In the genomic region with DNA sequence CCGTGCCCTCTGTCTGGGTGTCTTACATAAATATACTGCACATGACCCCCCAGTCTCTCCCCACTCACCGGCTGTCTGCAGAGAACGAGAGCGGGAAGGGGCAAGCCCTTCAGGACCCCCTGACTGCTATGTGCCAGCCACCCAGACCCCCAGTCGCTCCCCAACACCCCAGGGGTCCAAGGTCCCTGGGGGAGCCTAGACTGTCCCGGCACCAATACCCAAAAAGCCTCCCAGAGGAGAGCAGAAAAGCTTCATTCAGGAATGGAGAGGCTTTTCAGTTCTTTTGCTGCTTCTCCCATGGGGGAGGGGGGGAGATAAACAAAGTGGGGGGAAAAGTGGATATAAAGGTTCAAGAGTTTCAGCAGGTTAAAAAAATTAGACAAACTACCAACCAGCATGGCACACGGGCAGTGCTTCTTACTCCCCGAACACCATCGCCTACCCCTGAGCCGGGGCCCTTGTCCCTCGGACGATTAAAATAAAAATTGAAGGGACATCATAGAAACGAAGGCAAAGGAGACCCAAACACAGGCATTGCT, we compare ENCODE assay signal across 8 cellular contexts. TPM values are rescaled to one million over a fixed set of nuclear protein-coding genes. Genes with fewer than 3 reads are reported as not detected.
DNase-seq lines count a peak whose midpoint lies in the region; ATAC-seq and TF ChIP-seq lines count a peak whose summit lies in the region.

No MANE protein-coding gene starts in this region.

- TF ChIP-seq POLR2A in transverse colon (IDR thresholded peaks at IDR 0.05) = no peak

- H3K27ac ChIP-seq in BLaER1 = peak overlapping the region; percentile 98
- H3K27ac ChIP-seq in angular gyrus (ENCODE audit: low read depth, low read length) = peak overlapping the region; percentile 96
- H3K27ac ChIP-seq in left lung = peak overlapping the region; percentile 90 to 97
- H3K27ac ChIP-seq in transverse colon = peak overlapping the region; percentile 96 to 99 (median 98)

- in situ Hi-C loops in transverse colon (cut with MboI; ENCODE audit: low pct_ligation_motif_present in 1 of 4, low pct_unique_long_range_greater_than_20kb in 1 of 4, low sequenced_read_pairs in 3 of 4) = loop anchor here in 1 of 4 donors (25.0 kb wide), 1 partner anchor 96 kb away; no protein-coding TSS in a partner anchor

- H3K4me2 ChIP-seq in BLaER1 = peak overlapping the region; percentile 87

- H3K4me3 Mint-ChIP-seq in HFFc6 = peak overlapping the region; percentile 97

- H3K27ac Mint-ChIP-seq in HFFc6 = peak overlapping the region; percentile 97

- WGBS in transverse colon (ENCODE audit: low coverage in 1 of 2), 2 donors = 0 to 7% methylated on average over 3 to 13 of the region's 13 CpGs

- H3K4me1 ChIP-seq in BLaER1 (peaks cover 62% of the 10 kb centered on the region), left lung (peaks cover 25 to 68% of the 10 kb centered on the region in 2 donors), transverse colon (peaks cover 43 to 70% (median 55%) of the 10 kb centered on the region in 4 donors)

- peaks cover 57% of the 10 kb centered on the region for H4K20me1 ChIP-seq in BLaER1

- peaks cover 72% of the 10 kb centered on the region for H3K4me1 Mint-ChIP-seq in HFFc6 (ENCODE audit: low read depth)

- peaks cover 17% of the 10 kb centered on the region for H3K27me3 Mint-ChIP-seq in HFFc6 (ENCODE audit: insufficient read depth)

- H3K9me3 ChIP-seq in BLaER1 (no peaks in the 10 kb centered on the region), left lung (no peaks in the 10 kb centered on the region), transverse colon (no peaks in the 10 kb centered on the region)

- H3K4me3 ChIP-seq in BLaER1 (peak overlapping the region; percentile 87), left lung (peak overlapping the region; percentile 54 to 70), transverse colon (peak overlapping the region; percentile 64 to 92 (median 78))

- intact Hi-C loops in left lung (cut with DNase I) = no loop called here
- intact Hi-C loops in transverse colon (cut with DNase I; ENCODE audit: low total_unique reads) = loop anchor here (2.0 to 5.0 kb wide), 2 partner anchors 54 to 113 kb away; no protein-coding TSS in a partner anchor

- H3K9ac ChIP-seq in BLaER1 = peak overlapping the region; percentile 98

- ATAC-seq in left lung (no peak), HG02970 (IDR thresholded peaks at IDR 0.05; ENCODE audit: low FRiP score, unreplicated experiment) (no peak), HG03460 (IDR thresholded peaks at IDR 0.05; ENCODE audit: unreplicated experiment) (no peak)

- H3K9me3 Mint-ChIP-seq in HFFc6 = no peaks in the 10 kb centered on the region

- no peak for DNase-seq in HFFc6
- DNase-seq in left lung = no peak
- DNase-seq in transverse colon = no peak
- no peak for DNase-seq in COLO829 (ENCODE audit: low spot score)

- peaks cover 38% of the 10 kb centered on the region for H3K36me3 Mint-ChIP-seq in HFFc6 (ENCODE audit: low read depth)

- H3K36me3 ChIP-seq in BLaER1 = peaks cover 36% of the 10 kb centered on the region
- H3K36me3 ChIP-seq in left lung = peaks cover 0 to 11% of the 10 kb centered on the region in 2 donors
- no peaks in the 10 kb centered on the region for H3K36me3 ChIP-seq in transverse colon

- TF ChIP-seq EP300 in transverse colon (IDR thresholded peaks at IDR 0.05; ENCODE audit: low read depth) = no peak

- H3K27me3 ChIP-seq in BLaER1 = no peaks in the 10 kb centered on the region
- peaks cover 0 to 9% of the 10 kb centered on the region in 2 donors for H3K27me3 ChIP-seq in left lung
- H3K27me3 ChIP-seq in transverse colon = no peaks in the 10 kb centered on the region

- no peak for TF ChIP-seq CTCF in HFFc6 (IDR thresholded peaks at IDR 0.05)
- no peak for TF ChIP-seq CTCF in left lung (IDR thresholded peaks at IDR 0.05)
- TF ChIP-seq CTCF in transverse colon (IDR thresholded peaks at IDR 0.05) = no peak

RNA-seq across cellular contexts. Expression of a gene that starts 1.4 kb away (rescaled TPM):
- 100 to 1,000 TPM; 166 to 184 (median 172) TPM for total RNA-seq in HFFc6 (2021; fragmentation: NEBNext Ultra II Directional; extraction: Animal tissue kit (Norgen Biotek cat#: 25700))
- total RNA-seq in left lung = 100 to 1,000 TPM in 1 of 2 donors, 10 to 100 TPM in 1; 95.3 to 123 TPM
- total RNA-seq in transverse colon = 100 to 1,000 TPM in 2 of 4 donors, 10 to 100 TPM in 2; 47.9 to 179 (median 106) TPM

RNA-seq across cellular contexts. Expression of a gene that starts 43.1 kb away (rescaled TPM):
- total RNA-seq in HFFc6 (2021; fragmentation: NEBNext Ultra II Directional; extraction: Animal tissue kit (Norgen Biotek cat#: 25700)) = 100 to 1,000 TPM; 104 to 125 (median 111) TPM
- total RNA-seq in left lung (10 to 100 TPM; 84.5 to 98.3 TPM), transverse colon (10 to 100 TPM; 18.7 to 88.4 (median 41.1) TPM)
